ENCODE assay signal across 8 cellular contexts in genomic region chr2:9638532-9638931, GRCh38. TPM values are rescaled to one million over a fixed set of nuclear protein-coding genes. Genes with fewer than 3 reads are reported as not detected.
DNase-seq lines count a peak whose midpoint lies in the region; ATAC-seq, FAIRE-seq and TF ChIP-seq lines count a peak whose summit lies in the region.

No MANE protein-coding gene starts in this region.

- H3K27ac ChIP-seq in layer of hippocampus (ENCODE audit: low read depth, low read length) (peak overlapping the region; percentile 95), thyroid gland (no peak overlapping the region)

- no peaks in the 10 kb centered on the region for H3K9me3 ChIP-seq in thyroid gland

- peaks cover 50% of the 10 kb centered on the region for H3K4me1 Mint-ChIP-seq in MCF 10A (ENCODE audit: insufficient read depth, unreplicated experiment)
- peaks cover 21% of the 10 kb centered on the region for H3K4me1 Mint-ChIP-seq in activated T-helper 17 cell treated with anti-CD3 and anti-CD28 coated beads, Interleukin-2, amount 50 U/mL, for 72 hours

- no peaks in the 10 kb centered on the region for H3K36me3 ChIP-seq in thyroid gland

- H3K4me3 Mint-ChIP-seq in MCF 10A (ENCODE audit: unreplicated experiment): peak overlapping the region; percentile 31
- H3K4me3 Mint-ChIP-seq in activated T-helper 17 cell treated with anti-CD3 and anti-CD28 coated beads, Interleukin-2, amount 50 U/mL, for 72 hours: no peak overlapping the region

- ATAC-seq in activated T-helper 17 cell treated with anti-CD3 and anti-CD28 coated beads, Interleukin-2, amount 50 U/mL, for 72 hours (replicated peaks): no peak

- peaks cover 0 to 13% of the 10 kb centered on the region in 2 donors for H3K4me1 ChIP-seq in thyroid gland

- no TSS peak for BruUV-seq in MCF 10A (replicated peaks; lab: Mats Ljungman, UMichigan)

- H3K36me3 Mint-ChIP-seq in MCF 10A (ENCODE audit: insufficient read depth, unreplicated experiment): no peaks in the 10 kb centered on the region
- no peaks in the 10 kb centered on the region for H3K36me3 Mint-ChIP-seq in activated T-helper 17 cell treated with anti-CD3 and anti-CD28 coated beads, Interleukin-2, amount 50 U/mL, for 72 hours (ENCODE audit: low read depth)

- TF ChIP-seq CTCF in MCF 10A (IDR thresholded peaks at IDR 0.05; ENCODE audit: unreplicated experiment) (no peak), thyroid gland (IDR thresholded peaks at IDR 0.05) (no peak), GM20000 (IDR thresholded peaks at IDR 0.05; ENCODE audit: extremely low read depth, missing control alignments) (no peak), D721Med (IDR thresholded peaks at IDR 0.05; ENCODE audit: insufficient read depth, missing control alignments) (no peak)

- DNase-seq in HTR-8/SVneo (ENCODE audit: insufficient read length, low spot score) (peak; percentile 91), MCF 10A (ENCODE audit: unreplicated experiment) (peak; percentile 89), thyroid gland (peak; percentile 25 to 51), HuH-7.5 (ENCODE audit: low spot score) (no peak), GM20000 (ENCODE audit: low spot score) (no peak), D721Med (ENCODE audit: insufficient read length, low spot score) (no peak)

- 36 to 46% methylated on average over 4 of the region's 4 CpGs for WGBS in thyroid gland, 2 donors

- H3K4me3 ChIP-seq in thyroid gland (replicated peaks in 1 of 3): no peak overlapping the region

- intact Hi-C loops in MCF 10A (cut with micrococcal nuclease) (loop anchor here (2.0 kb wide), 1 partner anchor 16 kb away; no protein-coding TSS in a partner anchor), thyroid gland (cut with DNase I) (no loop called here)

- no peaks in the 10 kb centered on the region for H3K9me3 Mint-ChIP-seq in MCF 10A (ENCODE audit: unreplicated experiment)
- H3K9me3 Mint-ChIP-seq in activated T-helper 17 cell treated with anti-CD3 and anti-CD28 coated beads, Interleukin-2, amount 50 U/mL, for 72 hours: no peaks in the 10 kb centered on the region

- peak overlapping the region; percentile 63 for H3K27ac Mint-ChIP-seq in MCF 10A (ENCODE audit: low read depth, unreplicated experiment)
- H3K27ac Mint-ChIP-seq in activated T-helper 17 cell treated with anti-CD3 and anti-CD28 coated beads, Interleukin-2, amount 50 U/mL, for 72 hours: no peak overlapping the region

- TF ChIP-seq POLR2A in thyroid gland (IDR thresholded peaks at IDR 0.05): no peak

- no peaks in the 10 kb centered on the region for H3K27me3 ChIP-seq in layer of hippocampus (ENCODE audit: control insufficient read depth, insufficient read depth, low read length)
- H3K27me3 ChIP-seq in thyroid gland: no peaks in the 10 kb centered on the region

- CTCF ChIA-PET in MCF 10A (lab: Yijun Ruan, JAX): interaction anchor here (0.6 to 1.0 kb wide), 4 partner anchors 44 to 458 kb away, joined by 3 read pairs; no protein-coding TSS in a partner anchor

- no peaks in the 10 kb centered on the region for H3K27me3 Mint-ChIP-seq in MCF 10A (ENCODE audit: insufficient read depth, unreplicated experiment)
- H3K27me3 Mint-ChIP-seq in activated T-helper 17 cell treated with anti-CD3 and anti-CD28 coated beads, Interleukin-2, amount 50 U/mL, for 72 hours: no peaks in the 10 kb centered on the region

- FAIRE-seq in HTR-8/SVneo (lab: Jason Lieb, UNC) (peak; percentile 46), D721Med (lab: Jason Lieb, UNC) (no peak)

- POLR2A ChIA-PET in MCF 10A (lab: Yijun Ruan, JAX): interaction anchor here (0.7 to 3.7 kb wide), 9 partner anchors 8 to 162 kb away, joined by 3 to 28 read pairs (median 8); partner anchors contain the start of genes ADAM17 and YWHAQ

RNA-seq across cellular contexts. Expression of gene YWHAQ, which starts 7.7 kb away (rescaled TPM):
- total RNA-seq in MCF 10A (2022) (239 TPM in 2 replicates), thyroid gland (100 to 1,000 TPM; 246 to 270 (median 265) TPM)
- total RNA-seq in activated T-helper 17 cell treated with anti-CD3 and anti-CD28 coated beads, Interleukin-2, amount 50 U/mL, for 72 hours: 100 to 1,000 TPM; 283 TPM

Comparison
In these comparisons a context has a peak if more than half of its experiments do, and no peak if none do; other contexts are left out.
1. DNase-seq: peak in HTR-8/SVneo (single experiment), MCF 10A (single experiment) and thyroid gland (2 of 2); none in HuH-7.5 (single experiment), GM20000 (single experiment) and D721Med (single experiment).